ENCODE assay signal across 9 cellular contexts in the genomic region with DNA sequence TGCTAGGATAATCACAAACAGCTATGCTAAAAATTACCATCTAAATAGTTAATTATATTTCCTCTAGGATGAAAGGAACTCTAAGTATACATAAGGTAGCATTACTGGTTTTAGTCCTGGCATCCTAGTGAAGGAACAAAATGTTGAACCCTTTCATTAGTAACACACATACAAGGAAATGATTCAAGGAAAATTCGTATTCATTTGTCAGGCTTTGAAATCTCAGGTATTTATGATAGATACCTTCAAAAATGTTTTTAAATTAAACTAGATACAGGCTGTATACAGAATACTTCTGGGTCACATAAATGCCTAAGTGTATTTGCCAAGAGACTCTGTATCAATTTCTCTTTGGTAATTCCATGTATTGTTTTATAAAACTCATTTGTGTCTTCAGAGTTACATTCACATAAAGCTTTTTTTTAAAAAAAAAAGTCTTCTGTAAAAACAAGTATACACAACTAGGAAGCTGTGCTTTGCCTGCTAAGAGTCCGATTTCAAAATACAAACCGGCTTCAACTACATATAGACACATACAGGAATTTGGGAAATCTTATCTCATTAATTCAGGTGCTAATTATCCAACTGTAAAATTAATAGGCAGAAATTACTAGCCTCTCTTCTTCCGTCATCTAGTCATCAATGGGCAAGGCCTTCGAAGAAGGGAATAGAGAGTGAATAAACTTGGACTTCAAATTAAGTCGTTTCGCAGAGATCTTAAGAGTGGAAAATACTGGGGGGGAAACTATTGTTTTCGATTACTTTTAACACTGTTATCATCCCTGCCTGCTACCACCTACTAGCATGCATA. TPM values are rescaled to one million over a fixed set of nuclear protein-coding genes. Genes with fewer than 3 reads are reported as not detected.
DNase-seq lines count a peak whose midpoint lies in the region; ATAC-seq, FAIRE-seq and TF ChIP-seq lines count a peak whose summit lies in the region.
"Had no signal": no experiment of that assay in that cellular context is flagged by ENCODE, and none has a peak within 500 bp of the region (broad histone marks: within the 10 kb centered on the region; RNA-seq: fewer than 3 reads in every experiment).

No MANE protein-coding gene starts in this region.

- peaks cover 46% of the 10 kb centered on the region for H3K4me1 Mint-ChIP-seq in brain

- no peak for TF ChIP-seq CTCF in 22Rv1 (IDR thresholded peaks at IDR 0.05)
- TF ChIP-seq CTCF in brain (conservative IDR thresholded peaks at IDR 0.05): no peak

- FAIRE-seq in H54 (lab: Jason Lieb, UNC): no peak
- FAIRE-seq: colon had no signal

- peak overlapping the region; percentile 91 to 97 for H3K4me3 ChIP-seq in mucosa of rectum (ENCODE audit: low read length in 2 of 2)

- TF ChIP-seq POLR2A in H54 (IDR thresholded peaks at IDR 0.05; ENCODE audit: low read depth, low read length): no peak

- H3K36me3 Mint-ChIP-seq in brain: peaks cover 16% of the 10 kb centered on the region

- no peaks in the 10 kb centered on the region for H3K27me3 ChIP-seq in mucosa of rectum (ENCODE audit: control insufficient read depth in 2 of 2, insufficient read depth in 2 of 2, low read length in 2 of 2)

- peaks cover 6 to 9% of the 10 kb centered on the region in 2 donors for H3K4me1 ChIP-seq in mucosa of rectum (ENCODE audit: control insufficient read depth in 2 of 2, insufficient read depth in 2 of 2, low read length in 2 of 2)

- H3K27me3 Mint-ChIP-seq in brain: peaks cover 9% of the 10 kb centered on the region

- peak overlapping the region; percentile 87 to 97 (median 90) for H3K4me3 Mint-ChIP-seq in brain

- H3K27ac Mint-ChIP-seq in brain: peak overlapping the region; percentile 76 to 97 (median 97)

- no peaks in the 10 kb centered on the region for H3K9me3 ChIP-seq in mucosa of rectum (ENCODE audit: control insufficient read depth in 2 of 2, low read length in 2 of 2)

- H3K36me3 ChIP-seq in mucosa of rectum (ENCODE audit: control insufficient read depth in 2 of 2, insufficient read depth in 2 of 2, low read length in 2 of 2): no peaks in the 10 kb centered on the region

- peaks cover 0 to 11% (median 3%) of the 10 kb centered on the region in 5 experiments for H3K9me3 Mint-ChIP-seq in brain

- DNase-seq in activated gamma-delta T cell (lab: John Stamatoyannopoulos, UW): no peak
- no peak for DNase-seq in H54 (ENCODE audit: insufficient read length, low spot score)
- DNase-seq in GOT3 (lab: John Stamatoyannopoulos, UW): no peak

- H3K27ac ChIP-seq in 22Rv1: peak overlapping the region; percentile 68
- H3K27ac ChIP-seq in mucosa of rectum (ENCODE audit: low read depth in 2 of 2, low read length in 2 of 2): no peak overlapping the region

- ATAC-seq in HG02852 (IDR thresholded peaks at IDR 0.05; ENCODE audit: unreplicated experiment) (peak; percentile 1), GM18861 (IDR thresholded peaks at IDR 0.05; ENCODE audit: unreplicated experiment) (no peak)

- peak overlapping the region; percentile 89 to 95 for H3K9ac ChIP-seq in mucosa of rectum (ENCODE audit: low read depth in 1 of 2, low read length in 2 of 2)

RNA-seq across cellular contexts. Expression of a gene that starts 1.3 kb away (rescaled TPM):
- 19.1 TPM for polyA plus RNA-seq in brain (ENCODE audit: insufficient read depth, low read depth, low replicate concordance)
